Comparison of ENCODE assay signal across 1 cellular context in genomic region chr7:47576909-47577255, GRCh38.
TF ChIP-seq lines count a peak whose summit lies in the region.

No MANE protein-coding gene starts in this region.

TF ChIP-seq in liver, 16 proteins besides CTCF, POLR2A, EP300 and RAD21 (continued from another document):
- TF ChIP-seq REST (IDR thresholded peaks at IDR 0.05) = no peak
- TF ChIP-seq RXRA (IDR thresholded peaks at IDR 0.05) = no peak
- no peak for TF ChIP-seq FOXA2 (IDR thresholded peaks at IDR 0.05)
- no peak for TF ChIP-seq HNF4G (IDR thresholded peaks at IDR 0.05)
- no peak for TF ChIP-seq FOXA1 (IDR thresholded peaks at IDR 0.05)
- no peak for TF ChIP-seq NR2F2 (IDR thresholded peaks at IDR 0.05)
- TF ChIP-seq SP1 (IDR thresholded peaks at IDR 0.05) = no peak
- TF ChIP-seq JUND (IDR thresholded peaks at IDR 0.05) = no peak
- no peak for TF ChIP-seq TAF1 (conservative IDR thresholded peaks at IDR 0.05)
- no peak for TF ChIP-seq ZBTB33 (IDR thresholded peaks at IDR 0.05)
